In genomic region chr7:93575555-93576397, GRCh38 we compare ENCODE assay signal across 13 cellular contexts. TPM values are rescaled to one million over a fixed set of nuclear protein-coding genes. Genes with fewer than 3 reads are reported as not detected.
DNase-seq lines count a peak whose midpoint lies in the region; ATAC-seq and TF ChIP-seq lines count a peak whose summit lies in the region.
"Had no signal": no experiment of that assay in that cellular context is flagged by ENCODE, and none has a peak within 500 bp of the region (broad histone marks: within the 10 kb centered on the region; RNA-seq: fewer than 3 reads in every experiment).

No MANE protein-coding gene starts in this region.

- peak overlapping the region in 4 of 5 experiments; percentile 51 to 93 (median 80) for H3K4me3 Mint-ChIP-seq in brain
- peak overlapping the region; percentile 75 for H3K4me3 Mint-ChIP-seq in memory B cell

- H3K36me3 Mint-ChIP-seq in brain (no peaks in the 10 kb centered on the region), memory B cell (no peaks in the 10 kb centered on the region)

- DNase-seq in right atrium auricular region (ENCODE audit: low spot score): peak; percentile 56
- no peak for DNase-seq in cardiac septum (ENCODE audit: low spot score)
- DNase-seq in memory B cell (ENCODE audit: low spot score in 2 of 2): no peak
- no peak for DNase-seq in aorta
- no peak for DNase-seq in NCI-H2171 treated with DMSO at 0.1 percent for 48 hours (lab: John Stamatoyannopoulos, UW)
- DNase-seq: IMR-90, NCI-H2107, RPMI8226, WERI-Rb-1 had no signal

- H3K9me3 ChIP-seq in right atrium auricular region (no peaks in the 10 kb centered on the region), aorta (ENCODE audit: control insufficient read depth, low read length) (no peaks in the 10 kb centered on the region)

- TF ChIP-seq CTCF in right atrium auricular region (IDR thresholded peaks at IDR 0.05) (no peak), brain (conservative IDR thresholded peaks at IDR 0.05) (no peak)

- H3K9me3 Mint-ChIP-seq in brain: no peaks in the 10 kb centered on the region
- no peaks in the 10 kb centered on the region for H3K9me3 Mint-ChIP-seq in memory B cell

- H3K27ac ChIP-seq in right atrium auricular region (no peak overlapping the region), aorta (ENCODE audit: low read depth in 1 of 2, low read length in 2 of 2) (no peak overlapping the region)
- H3K27ac ChIP-seq: WERI-Rb-1 had no signal

- H3K27me3 ChIP-seq in right atrium auricular region (peaks cover 0 to 3% of the 10 kb centered on the region in 2 donors), aorta (ENCODE audit: control insufficient read depth in 1 of 2, insufficient read depth in 2 of 2, low read length in 1 of 2) (no peaks in the 10 kb centered on the region)

- ATAC-seq in memory B cell (ENCODE audit: low read depth) (no peak), aorta (ENCODE audit: low FRiP score) (peak; percentile 51), GM18511 (IDR thresholded peaks at IDR 0.05; ENCODE audit: unreplicated experiment) (no peak), HG03095 (IDR thresholded peaks at IDR 0.05; ENCODE audit: unreplicated experiment) (no peak)

- H3K27me3 Mint-ChIP-seq in brain (peaks cover 69% of the 10 kb centered on the region), memory B cell (peaks cover 23% of the 10 kb centered on the region)

- H3K4me1 ChIP-seq in right atrium auricular region (no peaks in the 10 kb centered on the region), aorta (ENCODE audit: control insufficient read depth in 1 of 2, insufficient read depth in 2 of 2, low read length in 2 of 2) (no peaks in the 10 kb centered on the region)

- WGBS in aorta, 2 donors: 4 to 5% methylated on average over 21 of the region's 21 CpGs

- H3K36me3 ChIP-seq in right atrium auricular region: no peaks in the 10 kb centered on the region
- H3K36me3 ChIP-seq in aorta (ENCODE audit: control insufficient read depth in 1 of 2, insufficient read depth in 2 of 2, low read length in 1 of 2): no peaks in the 10 kb centered on the region
- H3K36me3 ChIP-seq: WERI-Rb-1 had no signal

- H3K27ac Mint-ChIP-seq in brain: peak overlapping the region in 1 of 5 experiments; percentile 6
- H3K27ac Mint-ChIP-seq in memory B cell: no peak overlapping the region

- H3K4me1 Mint-ChIP-seq in brain (peaks cover 21% of the 10 kb centered on the region), memory B cell (peaks cover 9% of the 10 kb centered on the region)

- intact Hi-C loops in cardiac septum (cut with DNase I) (no loop called here), aorta (cut with DNase I) (no loop called here)

- H3K4me3 ChIP-seq in right atrium auricular region (no peak overlapping the region), aorta (ENCODE audit: low read length in 2 of 2) (no peak overlapping the region)

RNA-seq across cellular contexts. Expression of gene CALCR, which starts 1.3 kb away (rescaled TPM):
- under 1 TPM in 1 of 2 donors, not detected in 1; 0.15 TPM for total RNA-seq in right atrium auricular region
- not detected for total RNA-seq in cardiac septum
- polyA plus RNA-seq in brain (ENCODE audit: insufficient read depth, low read depth, low replicate concordance): not detected
- under 1 TPM in 1 of 2 donors, not detected in 1; 0.27 TPM for total RNA-seq in aorta
- under 1 TPM; 0.10 to 0.88 TPM for polyA plus RNA-seq in aorta
- total RNA-seq: IMR-90 had no signal
- polyA plus RNA-seq: AG04450, IMR-90 had no signal
